ENCODE assay signal across 12 cellular contexts in the genomic region with DNA sequence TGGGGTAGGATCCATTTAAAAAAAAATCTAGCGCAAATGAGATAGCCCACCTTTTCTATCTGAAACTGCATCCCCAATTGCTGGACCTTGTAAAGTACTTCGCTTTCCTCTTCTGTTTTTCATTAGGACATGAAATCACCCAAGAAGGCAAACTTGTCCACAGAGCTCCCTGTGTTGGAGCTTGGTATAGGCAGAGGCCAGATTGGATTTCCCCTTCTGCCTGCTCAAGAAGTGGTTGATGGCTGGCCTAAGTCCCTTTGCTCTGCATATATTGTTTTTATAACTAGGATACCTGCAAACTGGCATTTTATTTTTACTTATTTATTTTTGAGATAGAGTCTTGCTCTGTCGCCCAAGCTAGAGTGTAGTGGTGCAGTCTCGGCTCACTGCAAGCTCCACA.
"Had no signal": no experiment of that assay in that cellular context is flagged by ENCODE, and none has a peak within 500 bp of the region (broad histone marks: within the 10 kb centered on the region; RNA-seq: fewer than 3 reads in every experiment).

No MANE protein-coding gene starts in this region.

- H3K27me3 ChIP-seq: esophagus squamous epithelium, ovary, transverse colon had no signal

- H3K27ac ChIP-seq: esophagus squamous epithelium, ovary had no signal

- H3K9me3 Mint-ChIP-seq: activated CD4-positive, alpha-beta T cell treated with anti-CD3 and anti-CD28 coated beads, Interleukin-2, amount 10 ng/mL, durations not matched to agents 24 days and 14 days; activated naive CD8-positive, alpha-beta T cell treated with anti-CD3 and anti-CD28 coated beads, Interleukin-2, amount 10 ng/mL, durations not matched to agents 7 days and 5 days; T-cell had no signal

- H3K4me3 Mint-ChIP-seq: activated CD4-positive, alpha-beta T cell treated with anti-CD3 and anti-CD28 coated beads, Interleukin-2, amount 10 ng/mL, durations not matched to agents 24 days and 14 days; activated naive CD8-positive, alpha-beta T cell treated with anti-CD3 and anti-CD28 coated beads, Interleukin-2, amount 10 ng/mL, durations not matched to agents 7 days and 5 days; T-cell had no signal

- DNase-seq: activated CD4-positive, alpha-beta T cell treated with anti-CD3 and anti-CD28 coated beads, Interleukin-2, amount 10 ng/mL, durations not matched to agents 24 days and 14 days; activated effector memory CD4-positive, alpha-beta T cell treated with anti-CD3 and anti-CD28 coated beads, Interleukin-2, amount 50 U/mL, for 16 hours; activated naive CD8-positive, alpha-beta T cell treated with anti-CD3 and anti-CD28 coated beads, Interleukin-2, amount 10 ng/mL, durations not matched to agents 7 days and 5 days; aorta; esophagus squamous epithelium; foreskin fibroblast; glutamatergic neuron; left cardiac atrium; ovary; T-cell had no signal

- H3K4me3 ChIP-seq: esophagus squamous epithelium, ovary, SK-N-MC, transverse colon had no signal

- H3K27me3 Mint-ChIP-seq: activated CD4-positive, alpha-beta T cell treated with anti-CD3 and anti-CD28 coated beads, Interleukin-2, amount 10 ng/mL, durations not matched to agents 24 days and 14 days; activated naive CD8-positive, alpha-beta T cell treated with anti-CD3 and anti-CD28 coated beads, Interleukin-2, amount 10 ng/mL, durations not matched to agents 7 days and 5 days; T-cell had no signal

- ATAC-seq: T-cell had no signal

- H3K36me3 ChIP-seq: ovary had no signal

- H3K9me3 ChIP-seq: esophagus squamous epithelium, ovary, transverse colon had no signal

- H3K27ac Mint-ChIP-seq: activated CD4-positive, alpha-beta T cell treated with anti-CD3 and anti-CD28 coated beads, Interleukin-2, amount 10 ng/mL, durations not matched to agents 24 days and 14 days; T-cell had no signal
